19 cellular contexts compared by ENCODE assay signal in genomic region chr18:69974365-69974764, GRCh38. TPM values are rescaled to one million over a fixed set of nuclear protein-coding genes. Genes with fewer than 3 reads are reported as not detected.
DNase-seq lines count a peak whose midpoint lies in the region; ATAC-seq and TF ChIP-seq lines count a peak whose summit lies in the region.
"Had no signal": no experiment of that assay in that cellular context is flagged by ENCODE, and none has a peak within 500 bp of the region (broad histone marks: within the 10 kb centered on the region; RNA-seq: fewer than 3 reads in every experiment).

No MANE protein-coding gene starts in this region.

- peaks cover 12 to 29% of the 10 kb centered on the region in 2 donors for H3K36me3 Mint-ChIP-seq in activated T-cell treated with anti-CD3 and anti-CD28 coated beads, Interleukin-2, amount 50 U/mL, for 72 hours (ENCODE audit: insufficient read depth in 2 of 2)

- no peaks in the 10 kb centered on the region for H3K27me3 Mint-ChIP-seq in activated T-cell treated with anti-CD3 and anti-CD28 coated beads, Interleukin-2, amount 50 U/mL, for 72 hours (ENCODE audit: low read depth)

- peaks cover 14 to 15% of the 10 kb centered on the region in 2 donors for H3K9me3 Mint-ChIP-seq in activated T-cell treated with anti-CD3 and anti-CD28 coated beads, Interleukin-2, amount 50 U/mL, for 72 hours

- H3K27ac Mint-ChIP-seq in activated T-cell treated with anti-CD3 and anti-CD28 coated beads, Interleukin-2, amount 50 U/mL, for 72 hours = peak overlapping the region; percentile 52
- H3K27ac Mint-ChIP-seq: T-helper 2 cell treated with Interferon-gamma antibody and Interleukin-4, amounts not matched to agents 5 μg/mL and 100 μg/mL, for 36 hours had no signal

- no peak for DNase-seq in activated T-cell treated with anti-CD3 and anti-CD28 coated beads, Interleukin-2, amount 50 U/mL, for 72 hours
- no peak for DNase-seq in activated T-cell treated with anti-CD3 and anti-CD28 coated beads, Interleukin-2, amount 50 U/mL, for 1 hour
- DNase-seq in RPMI7951 (ENCODE audit: low read depth) = peak; percentile 31
- peak; percentile 43 for DNase-seq in fibroblast of gingiva (ENCODE audit: low read depth)
- peak; percentile 11 for DNase-seq in skeletal muscle cell (ENCODE audit: low read depth)
- DNase-seq in stimulated activated CD4-positive, alpha-beta T cell treated with anti-CD3 and anti-CD28 coated beads, Interleukin-12 subunit alpha, Interleukin-12 subunit beta, amount 100 ng/mL, for 4 hours = no peak
- DNase-seq in GM20000 (ENCODE audit: low spot score) = no peak
- DNase-seq: activated CD8-positive, alpha-beta memory T cell treated with anti-CD3 and anti-CD28 coated beads for 24 hours; amniotic stem cell; DMS153; left lung; NCI-H1417; NCI-H2171 treated with DMSO at 0.1 percent for 48 hours; NCI-H774; PC-9; stimulated activated naive CD4-positive, alpha-beta T cell; tibial artery had no signal

- no peak for ATAC-seq in activated T-cell treated with anti-CD3 and anti-CD28 coated beads, Interleukin-2, amount 50 U/mL, for 72 hours (replicated peaks in 1 of 2)
- no peak for ATAC-seq in GM21619 (IDR thresholded peaks at IDR 0.05; ENCODE audit: unreplicated experiment)
- ATAC-seq: left lung had no signal

- H3K4me1 Mint-ChIP-seq in activated T-cell treated with anti-CD3 and anti-CD28 coated beads, Interleukin-2, amount 50 U/mL, for 72 hours (ENCODE audit: low read depth) = peaks cover 18% of the 10 kb centered on the region

- no peak for TF ChIP-seq CTCF in GM20000 (IDR thresholded peaks at IDR 0.05; ENCODE audit: extremely low read depth, missing control alignments)

- no peak overlapping the region for H3K4me3 Mint-ChIP-seq in activated T-cell treated with anti-CD3 and anti-CD28 coated beads, Interleukin-2, amount 50 U/mL, for 72 hours
- H3K4me3 Mint-ChIP-seq: T-helper 2 cell treated with Interferon-gamma antibody and Interleukin-4, amounts not matched to agents 5 μg/mL and 100 μg/mL, for 36 hours had no signal

- no peak overlapping the region for H3K4me3 ChIP-seq in skeletal muscle cell (ENCODE audit: low read depth, low read length)
- H3K4me3 ChIP-seq: left lung, PC-9, tibial artery had no signal

RNA-seq across cellular contexts. Expression of gene CD226, which starts 26.7 kb away (rescaled TPM):
- total RNA-seq in activated T-cell treated with anti-CD3 and anti-CD28 coated beads, Interleukin-2, amount 50 U/mL, for 72 hours = 10 to 100 TPM; 73.7 to 81.8 TPM
- total RNA-seq in RPMI7951 (2014; rRNA removed; shearing (Covaris generic)) = 0.12 and 0.49 TPM in 2 replicates

Comparison
In these comparisons a context has a peak if more than half of its experiments do, and no peak if none do; other contexts are left out.
1. DNase-seq: peak in RPMI7951 (single experiment), fibroblast of gingiva (single experiment) and skeletal muscle cell (single experiment); none in activated T-cell treated with anti-CD3 and anti-CD28 coated beads, Interleukin-2, amount 50 U/mL, for 72 hours (0 of 2), activated T-cell treated with anti-CD3 and anti-CD28 coated beads, Interleukin-2, amount 50 U/mL, for 1 hour (single experiment), stimulated activated CD4-positive, alpha-beta T cell treated with anti-CD3 and anti-CD28 coated beads, Interleukin-12 subunit alpha, Interleukin-12 subunit beta, amount 100 ng/mL, for 4 hours (single experiment) and GM20000 (single experiment).
2. RNA of gene CD226, which starts 26.7 kb away (total RNA-seq): 73.7 to 81.8 TPM in activated T-cell treated with anti-CD3 and anti-CD28 coated beads, Interleukin-2, amount 50 U/mL, for 72 hours; 0.12 to 0.49 TPM in RPMI7951; every median in the first group is over 10 times any median in the second.